Comparison of ENCODE assay signal across 41 cellular contexts in genomic region chr1:2337501-2337900, GRCh38.
"Had no signal": no experiment of that assay in that cellular context is flagged by ENCODE, and none has a peak within 500 bp of the region (broad histone marks: within the 10 kb centered on the region; RNA-seq: fewer than 3 reads in every experiment).

No MANE protein-coding gene starts in this region.

- H3K4me3 ChIP-seq: adrenal gland, ascending aorta, body of pancreas, breast epithelium, cardiac muscle cell had no signal

- DNase-seq: activated effector memory CD4-positive, alpha-beta T cell treated with anti-CD3 and anti-CD28 coated beads, Interleukin-2, amount 50 U/mL, for 16 hours; activated effector memory CD4-positive, alpha-beta T cell treated with Interleukin-2 at 50 U/mL for 16 hours; activated gamma-delta T cell; activated gamma-delta T cell treated with Interleukin-2 at 50 U/mL for 16 hours; activated naive CD4-positive, alpha-beta T cell; activated naive CD4-positive, alpha-beta T cell treated with anti-CD3 and anti-CD28 coated beads for 36 hours; activated naive CD4-positive, alpha-beta T cell treated with anti-CD3 and anti-CD28 coated beads, Interleukin-2, amount 10 ng/mL, durations not matched to agents 7 days and 5 days; activated naive CD4-positive, alpha-beta T cell treated with anti-CD3 and anti-CD28 coated beads, Interleukin-2, amount 50 U/mL, for 16 hours; activated naive CD4-positive, alpha-beta T cell treated with Interleukin-2 at 50 U/mL for 16 hours; activated naive CD8-positive, alpha-beta T cell treated with anti-CD3 and anti-CD28 coated beads for 36 hours; activated naive CD8-positive, alpha-beta T cell treated with anti-CD3 and anti-CD28 coated beads, Interleukin-2, amount 10 ng/mL, durations not matched to agents 7 days and 5 days; activated naive CD8-positive, alpha-beta T cell treated with anti-CD3 and anti-CD28 coated beads, Interleukin-2, amount 50 U/mL, for 24 hours; activated T-cell treated with anti-CD3 and anti-CD28 coated beads for 4 hours; activated T-cell treated with anti-CD3 and anti-CD28 coated beads, Interleukin-2, amount 50 U/mL, for 1 hour; activated T-cell treated with anti-CD3 and anti-CD28 coated beads, Interleukin-2, amount 50 U/mL, for 24 hours; activated T-cell treated with anti-CD3 and anti-CD28 coated beads, Interleukin-2, amount 50 U/mL, for 4 hours; activated T-cell treated with anti-CD3 and anti-CD28 coated beads, Interleukin-2, amount 50 U/mL, for 48 hours; activated T-cell treated with anti-CD3 and anti-CD28 coated beads, Interleukin-2, amount 50 U/mL, for 72 hours; adrenal gland; amniotic stem cell; amygdala; anterior cingulate cortex; aorta; body of pancreas; brain microvascular endothelial cell; caudate nucleus; central memory CD4-positive, alpha-beta T cell; cerebellar nuclear complex had no signal

- H3K27me3 ChIP-seq: adrenal gland, ascending aorta, body of pancreas, brain microvascular endothelial cell, breast epithelium, cardiac muscle cell had no signal

- H3K27me3 Mint-ChIP-seq: activated naive CD4-positive, alpha-beta T cell treated with anti-CD3 and anti-CD28 coated beads, Interleukin-2, amount 10 ng/mL, durations not matched to agents 7 days and 5 days; activated naive CD4-positive, alpha-beta T cell treated with anti-CD3 and anti-CD28 coated beads, Interleukin-2, amount 50 U/mL, for 24 hours; activated naive CD8-positive, alpha-beta T cell; activated naive CD8-positive, alpha-beta T cell treated with anti-CD3 and anti-CD28 coated beads for 36 hours; activated naive CD8-positive, alpha-beta T cell treated with anti-CD3 and anti-CD28 coated beads, Interleukin-2, amount 10 ng/mL, durations not matched to agents 7 days and 5 days; activated naive CD8-positive, alpha-beta T cell treated with anti-CD3 and anti-CD28 coated beads, Interleukin-2, amount 50 U/mL, for 24 hours; activated T-cell treated with anti-CD3 and anti-CD28 coated beads, Interleukin-2, amount 50 U/mL, for 24 hours; activated T-helper 17 cell treated with anti-CD3 and anti-CD28 coated beads, Interleukin-2, amount 50 U/mL, for 72 hours; brain; central memory CD8-positive, alpha-beta T cell had no signal

- H3K9me3 ChIP-seq: adrenal gland, ascending aorta, body of pancreas, breast epithelium had no signal

- H3K36me3 ChIP-seq: adrenal gland, ascending aorta, brain microvascular endothelial cell, breast epithelium, cardiac muscle cell had no signal

- H3K4me1 Mint-ChIP-seq: activated naive CD4-positive, alpha-beta T cell treated with anti-CD3 and anti-CD28 coated beads, Interleukin-2, amount 10 ng/mL, durations not matched to agents 7 days and 5 days; activated naive CD4-positive, alpha-beta T cell treated with anti-CD3 and anti-CD28 coated beads, Interleukin-2, amount 50 U/mL, for 24 hours; activated naive CD8-positive, alpha-beta T cell treated with anti-CD3 and anti-CD28 coated beads for 36 hours; activated naive CD8-positive, alpha-beta T cell treated with anti-CD3 and anti-CD28 coated beads, Interleukin-2, amount 10 ng/mL, durations not matched to agents 7 days and 5 days; activated naive CD8-positive, alpha-beta T cell treated with anti-CD3 and anti-CD28 coated beads, Interleukin-2, amount 50 U/mL, for 24 hours; activated T-helper 17 cell treated with anti-CD3 and anti-CD28 coated beads, Interleukin-2, amount 50 U/mL, for 72 hours; central memory CD8-positive, alpha-beta T cell had no signal

- ATAC-seq: activated naive CD4-positive, alpha-beta T cell treated with anti-CD3 and anti-CD28 coated beads, Interleukin-2, amount 50 U/mL, for 72 hours; activated naive CD8-positive, alpha-beta T cell treated with anti-CD3 and anti-CD28 coated beads, Interleukin-2, amount 50 U/mL, for 24 hours; activated T-cell treated with anti-CD3 and anti-CD28 coated beads, Interleukin-2, amount 50 U/mL, for 4 hours; activated T-cell treated with anti-CD3 and anti-CD28 coated beads, Interleukin-2, amount 50 U/mL, for 72 hours; activated T-helper 17 cell treated with anti-CD3 and anti-CD28 coated beads, Interleukin-2, amount 50 U/mL, for 72 hours; body of pancreas had no signal

- H3K9me3 Mint-ChIP-seq: activated naive CD4-positive, alpha-beta T cell treated with anti-CD3 and anti-CD28 coated beads for 36 hours; activated naive CD4-positive, alpha-beta T cell treated with anti-CD3 and anti-CD28 coated beads, Interleukin-2, amount 10 ng/mL, durations not matched to agents 7 days and 5 days; activated naive CD4-positive, alpha-beta T cell treated with anti-CD3 and anti-CD28 coated beads, Interleukin-2, amount 50 U/mL, for 24 hours; activated naive CD4-positive, alpha-beta T cell treated with anti-CD3 and anti-CD28 coated beads, Interleukin-2, amount 50 U/mL, for 72 hours; activated naive CD8-positive, alpha-beta T cell treated with anti-CD3 and anti-CD28 coated beads for 36 hours; activated naive CD8-positive, alpha-beta T cell treated with anti-CD3 and anti-CD28 coated beads, Interleukin-2, amount 10 ng/mL, durations not matched to agents 7 days and 5 days; activated naive CD8-positive, alpha-beta T cell treated with anti-CD3 and anti-CD28 coated beads, Interleukin-2, amount 50 U/mL, for 24 hours; activated T-cell treated with anti-CD3 and anti-CD28 coated beads, Interleukin-2, amount 50 U/mL, for 24 hours; activated T-cell treated with anti-CD3 and anti-CD28 coated beads, Interleukin-2, amount 50 U/mL, for 4 hours; activated T-cell treated with anti-CD3 and anti-CD28 coated beads, Interleukin-2, amount 50 U/mL, for 72 hours; activated T-helper 1 cell treated with anti-CD3 and anti-CD28 coated beads, Interleukin-12 subunit alpha, Interleukin-12 subunit beta, Interleukin-2, Interleukin-4 antibody, amounts not matched to agents 30 ng/mL and 10 ng/mL and 1 ng/mL, durations not matched to agents 14 hours and 24 hours and 36 hours; activated T-helper 17 cell treated with anti-CD3 and anti-CD28 coated beads, Interleukin-2, amount 50 U/mL, for 72 hours; activated T-helper 2 cell treated with anti-CD3 and anti-CD28 coated beads, Interferon-gamma antibody, Interleukin-2, Interleukin-4, amounts not matched to agents 10 μg/mL and 5 μg/mL and 100 μg/mL, durations not matched to agents 14 hours and 24 hours and 36 hours; central memory CD8-positive, alpha-beta T cell had no signal

- H3K27ac ChIP-seq: adrenal gland, ascending aorta, body of pancreas, brain microvascular endothelial cell, cardiac muscle cell had no signal

- H3K27ac Mint-ChIP-seq: activated naive CD4-positive, alpha-beta T cell treated with anti-CD3 and anti-CD28 coated beads for 36 hours; activated naive CD4-positive, alpha-beta T cell treated with anti-CD3 and anti-CD28 coated beads, Interleukin-2, amount 10 ng/mL, durations not matched to agents 7 days and 5 days; activated naive CD4-positive, alpha-beta T cell treated with anti-CD3 and anti-CD28 coated beads, Interleukin-2, amount 50 U/mL, for 24 hours; activated naive CD4-positive, alpha-beta T cell treated with anti-CD3 and anti-CD28 coated beads, Interleukin-2, amount 50 U/mL, for 72 hours; activated naive CD8-positive, alpha-beta T cell; activated naive CD8-positive, alpha-beta T cell treated with anti-CD3 and anti-CD28 coated beads for 36 hours; activated naive CD8-positive, alpha-beta T cell treated with anti-CD3 and anti-CD28 coated beads, Interleukin-2, amount 10 ng/mL, durations not matched to agents 7 days and 5 days; activated naive CD8-positive, alpha-beta T cell treated with anti-CD3 and anti-CD28 coated beads, Interleukin-2, amount 50 U/mL, for 24 hours; activated T-cell treated with anti-CD3 and anti-CD28 coated beads, Interleukin-2, amount 50 U/mL, for 24 hours; activated T-cell treated with anti-CD3 and anti-CD28 coated beads, Interleukin-2, amount 50 U/mL, for 72 hours; activated T-helper 1 cell treated with anti-CD3 and anti-CD28 coated beads, Interleukin-12 subunit alpha, Interleukin-12 subunit beta, Interleukin-2, Interleukin-4 antibody, amounts not matched to agents 30 ng/mL and 10 ng/mL and 1 ng/mL, durations not matched to agents 14 hours and 24 hours and 36 hours; activated T-helper 17 cell treated with anti-CD3 and anti-CD28 coated beads, Interleukin-2, amount 50 U/mL, for 72 hours; activated T-helper 2 cell treated with anti-CD3 and anti-CD28 coated beads, Interferon-gamma antibody, Interleukin-2, Interleukin-4, amounts not matched to agents 10 μg/mL and 5 μg/mL and 100 μg/mL, durations not matched to agents 14 hours and 24 hours and 36 hours had no signal

- FAIRE-seq: astrocyte, bronchial epithelial cell had no signal

- H3K36me3 Mint-ChIP-seq: activated naive CD4-positive, alpha-beta T cell treated with anti-CD3 and anti-CD28 coated beads, Interleukin-2, amount 10 ng/mL, durations not matched to agents 7 days and 5 days; activated naive CD4-positive, alpha-beta T cell treated with anti-CD3 and anti-CD28 coated beads, Interleukin-2, amount 50 U/mL, for 24 hours; activated naive CD4-positive, alpha-beta T cell treated with anti-CD3 and anti-CD28 coated beads, Interleukin-2, amount 50 U/mL, for 72 hours; activated naive CD8-positive, alpha-beta T cell; activated naive CD8-positive, alpha-beta T cell treated with anti-CD3 and anti-CD28 coated beads for 36 hours; activated naive CD8-positive, alpha-beta T cell treated with anti-CD3 and anti-CD28 coated beads, Interleukin-2, amount 10 ng/mL, durations not matched to agents 7 days and 5 days; brain had no signal

- H3K4me3 Mint-ChIP-seq: activated naive CD4-positive, alpha-beta T cell treated with anti-CD3 and anti-CD28 coated beads for 36 hours; activated naive CD4-positive, alpha-beta T cell treated with anti-CD3 and anti-CD28 coated beads, Interleukin-2, amount 10 ng/mL, durations not matched to agents 7 days and 5 days; activated naive CD4-positive, alpha-beta T cell treated with anti-CD3 and anti-CD28 coated beads, Interleukin-2, amount 50 U/mL, for 24 hours; activated naive CD8-positive, alpha-beta T cell; activated naive CD8-positive, alpha-beta T cell treated with anti-CD3 and anti-CD28 coated beads for 36 hours; activated naive CD8-positive, alpha-beta T cell treated with anti-CD3 and anti-CD28 coated beads, Interleukin-2, amount 10 ng/mL, durations not matched to agents 7 days and 5 days; activated naive CD8-positive, alpha-beta T cell treated with anti-CD3 and anti-CD28 coated beads, Interleukin-2, amount 50 U/mL, for 24 hours; activated T-cell treated with anti-CD3 and anti-CD28 coated beads, Interleukin-2, amount 50 U/mL, for 24 hours; activated T-cell treated with anti-CD3 and anti-CD28 coated beads, Interleukin-2, amount 50 U/mL, for 4 hours; activated T-cell treated with anti-CD3 and anti-CD28 coated beads, Interleukin-2, amount 50 U/mL, for 72 hours; activated T-helper 1 cell treated with anti-CD3 and anti-CD28 coated beads, Interleukin-12 subunit alpha, Interleukin-12 subunit beta, Interleukin-2, Interleukin-4 antibody, amounts not matched to agents 30 ng/mL and 10 ng/mL and 1 ng/mL, durations not matched to agents 14 hours and 24 hours and 36 hours; activated T-helper 17 cell treated with anti-CD3 and anti-CD28 coated beads, Interleukin-2, amount 50 U/mL, for 72 hours; brain; central memory CD8-positive, alpha-beta T cell had no signal

- H3K4me1 ChIP-seq: adrenal gland, ascending aorta, body of pancreas, breast epithelium had no signal
